In the genomic region with DNA sequence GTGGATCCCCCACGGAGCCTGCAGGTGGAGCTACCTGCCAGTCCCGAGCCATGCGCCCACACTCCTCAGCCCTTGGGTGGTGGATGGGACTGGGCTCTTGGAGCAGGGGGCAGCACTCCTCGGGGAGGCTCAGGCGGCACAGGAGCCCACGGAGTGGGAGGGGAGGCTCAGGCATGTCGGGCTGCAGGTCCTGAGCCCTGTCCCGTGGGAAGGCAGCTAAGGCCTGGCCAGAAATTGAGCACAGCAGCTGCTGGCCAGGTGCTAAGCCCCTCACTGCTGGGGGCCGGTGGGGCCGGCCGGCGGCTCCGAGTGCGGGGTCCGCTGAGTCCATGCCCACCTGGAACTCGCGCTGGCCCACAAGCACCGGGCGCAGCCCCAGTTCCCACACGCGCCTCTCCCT, we compare ENCODE assay signal across 8 cellular contexts.
"Had no signal": no experiment of that assay in that cellular context is flagged by ENCODE, and none has a peak within 500 bp of the region (broad histone marks: within the 10 kb centered on the region; RNA-seq: fewer than 3 reads in every experiment).

No MANE protein-coding gene starts in this region.

- H3K9ac ChIP-seq: GM23248 had no signal

- ATAC-seq: K562 had no signal

- H2AFZ ChIP-seq: GM23248 had no signal

- H3K27ac ChIP-seq: GM23248, HL-60 had no signal

- FAIRE-seq: K562 had no signal

- DNase-seq: GM23248, GOT3, H7, IMR-90, KG1 had no signal

- H3K4me1 ChIP-seq: HAP-1 had no signal

- H3K9me3 ChIP-seq: HAP-1 had no signal

- H3K4me3 ChIP-seq: GM23248, HAP-1, K562 had no signal

- H3K36me3 ChIP-seq: HAP-1 had no signal
